Comparison of ENCODE assay signal across 19 cellular contexts in the genomic region with DNA sequence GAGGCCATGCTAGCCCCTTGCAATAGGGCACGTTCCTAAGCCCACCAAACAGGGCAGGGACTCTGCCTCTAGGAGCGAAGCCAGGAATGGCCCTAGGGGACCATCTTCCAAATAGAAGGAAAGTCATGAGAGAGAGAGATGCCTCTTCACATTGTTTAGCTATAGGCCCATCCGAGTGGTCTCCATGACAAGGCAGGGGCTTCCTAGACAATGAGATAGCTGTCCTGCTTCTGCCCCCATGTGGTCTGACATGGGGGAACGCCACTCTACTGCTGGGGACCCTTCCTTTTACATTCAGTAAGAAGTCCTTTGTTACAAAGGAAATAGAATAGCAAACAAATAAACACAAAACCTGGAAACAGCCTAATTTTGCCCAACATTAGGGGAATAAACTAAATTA. TPM values are rescaled to one million over a fixed set of nuclear protein-coding genes. Genes with fewer than 3 reads are reported as not detected.
DNase-seq lines count a peak whose midpoint lies in the region; ATAC-seq, FAIRE-seq and TF ChIP-seq lines count a peak whose summit lies in the region.
"Had no signal": no experiment of that assay in that cellular context is flagged by ENCODE, and none has a peak within 500 bp of the region (broad histone marks: within the 10 kb centered on the region; RNA-seq: fewer than 3 reads in every experiment).

No MANE protein-coding gene starts in this region.

- no peaks in the 10 kb centered on the region for H4K20me1 ChIP-seq in H1 (replicated peaks in 1 of 2; ENCODE audit: control insufficient read depth in 1 of 2, insufficient read depth in 2 of 2, low read length in 2 of 2)
- H4K20me1 ChIP-seq in GM23248 (ENCODE audit: insufficient read depth): no peaks in the 10 kb centered on the region

- H3K36me3 ChIP-seq in Panc1 (ENCODE audit: control insufficient read depth, insufficient read depth, low read length) (no peaks in the 10 kb centered on the region), H1 (ENCODE audit: control insufficient read depth in 2 of 4, insufficient read depth in 4 of 4, low read length in 3 of 4) (no peaks in the 10 kb centered on the region), GM23248 (ENCODE audit: low read depth) (no peaks in the 10 kb centered on the region)

- H3K27me3 ChIP-seq in Panc1 (ENCODE audit: control insufficient read depth, insufficient read depth, low read length) (no peaks in the 10 kb centered on the region), H1 (replicated peaks in 1 of 4; ENCODE audit: control insufficient read depth in 3 of 4, extremely low read depth in 1 of 4, insufficient read depth in 3 of 4, low read length in 3 of 4) (no peaks in the 10 kb centered on the region), GM23248 (replicated peaks; ENCODE audit: insufficient read depth) (0 out of 2 replicates have a peak, but pooled peaks cover 4% of the 10 kb centered on the region)

- H3K18ac ChIP-seq in H1 (ENCODE audit: extremely low read depth, low read length): no peak overlapping the region

- no peaks in the 10 kb centered on the region for H3K79me2 ChIP-seq in H1 (ENCODE audit: control insufficient read depth in 1 of 2, insufficient read depth in 2 of 2, low read length in 2 of 2)
- H3K79me2 ChIP-seq in GM23248 (ENCODE audit: insufficient read depth): no peaks in the 10 kb centered on the region

- H4K5ac ChIP-seq in H1 (ENCODE audit: insufficient read length, low read depth, low read length): no peak overlapping the region

- peak; percentile 72 to 75 for TF ChIP-seq RAD21 in H1 (IDR thresholded peaks at IDR 0.05 in 1 of 2, conservative IDR thresholded peaks at IDR 0.05 in 1 of 2; ENCODE audit: low read depth in 2 of 2, low read length in 2 of 2)

- H2AK5ac ChIP-seq in H1 (ENCODE audit: low read depth, low read length): no peak overlapping the region

- no peaks in the 10 kb centered on the region for H3K9me3 ChIP-seq in Panc1 (ENCODE audit: control insufficient read depth, insufficient read depth, low read depth, low read length)
- H3K9me3 ChIP-seq in H1 (ENCODE audit: insufficient read depth in 2 of 2, low read depth in 1 of 2, low read length in 1 of 2): no peaks in the 10 kb centered on the region
- no peaks in the 10 kb centered on the region for H3K9me3 ChIP-seq in GM23248 (ENCODE audit: low read depth)

- ATAC-seq in Panc1 (no peak), GM19395 (IDR thresholded peaks at IDR 0.05; ENCODE audit: unreplicated experiment) (no peak), GM21737 (IDR thresholded peaks at IDR 0.05; ENCODE audit: unreplicated experiment) (no peak)
- ATAC-seq: natural killer cell treated with Interleukin-12 subunit alpha and Interleukin-12 subunit beta and Interleukin-15 and Interleukin-18, amount 100 ng/mL, for 72 hours; stimulated activated effector memory CD8-positive, alpha-beta T cell treated with anti-CD3 and anti-CD28 coated beads, Interleukin-12 subunit alpha, Interleukin-12 subunit beta, amount 100 ng/mL, for 72 hours had no signal

- H2BK5ac ChIP-seq in H1 (ENCODE audit: low read depth, low read length): no peak overlapping the region

- FAIRE-seq in H1 (lab: Jason Lieb, UNC): no peak

- H3K4me2 ChIP-seq in H1 (ENCODE audit: insufficient read depth in 1 of 2, low read depth in 2 of 2, low read length in 2 of 2) (no peak overlapping the region), GM23248 (ENCODE audit: unreplicated experiment) (no peak overlapping the region)
- H3K4me2 ChIP-seq: PC-9 had no signal

- no peak overlapping the region for H4K91ac ChIP-seq in H1 (replicated peaks; ENCODE audit: insufficient read length, low read length)

- DNase-seq in NCI-H82 (lab: John Stamatoyannopoulos, UW) (peak; percentile 41), NCI-H82 treated with DMSO at 0.1 percent for 48 hours (lab: John Stamatoyannopoulos, UW; ENCODE audit: unreplicated experiment) (no peak), Panc1 (ENCODE audit: low read depth, low spot score) (no peak), H1 (ENCODE audit: low read depth in 1 of 2, low spot score in 2 of 2) (peak in 1 of 2 experiments; percentile 55), superior temporal gyrus (ENCODE audit: extremely low spot score) (peak; percentile 24), GM23248 (no peak)
- DNase-seq: 8988T; activated CD4-positive, CD25-positive, alpha-beta regulatory T cell; central memory CD4-positive, alpha-beta T cell; mammary epithelial cell; NCI-H1417 treated with DMSO at 0.1 percent for 48 hours; NCI-H226; PC-9; trophoblast cell had no signal

- no peak overlapping the region for H3K4ac ChIP-seq in H1 (replicated peaks; ENCODE audit: insufficient read length, low read depth, low read length)

- H3K79me1 ChIP-seq in H1 (ENCODE audit: low read depth, low read length): no peaks in the 10 kb centered on the region

- no peak for TF ChIP-seq EP300 in H1 (IDR thresholded peaks at IDR 0.05; ENCODE audit: borderline replicate concordance in 1 of 2, low read depth in 2 of 2, low read length in 2 of 2)

- H3K4me3 ChIP-seq in Panc1 (ENCODE audit: low read depth in 2 of 2, low read length in 2 of 2) (no peak overlapping the region), H1 (ENCODE audit: extremely low read depth in 1 of 4, insufficient read depth in 2 of 4, low read depth in 3 of 4, low read length in 4 of 4) (no peak overlapping the region), GM23248 (no peak overlapping the region)
- H3K4me3 ChIP-seq: PC-9 had no signal

- CTCF ChIA-PET in Panc1 (lab: Charles Lee) (no interaction called here), H1 (lab: Charles Lee; ENCODE audit: partially characterized antibody) (interaction anchor here (0.6 to 25.5 kb wide), 28 partner anchors 10 to 416 kb away, joined by 3 to 471 read pairs (median 4); no protein-coding TSS in a partner anchor)

- H2AFZ ChIP-seq in H1 (ENCODE audit: low read length) (peak overlapping the region; percentile 97), GM23248 (no peak overlapping the region)
- H2AFZ ChIP-seq: PC-9 had no signal

- in situ Hi-C loops in Panc1 (cut with HindIII; ENCODE audit: low pct_unique_long_range_greater_than_20kb, low sequenced_read_pairs): no loop called here
- in situ Hi-C loops in GM23248 (cut with MboI): no loop called here

- H3K56ac ChIP-seq in H1 (replicated peaks; ENCODE audit: insufficient read length, low read depth, low read length): no peak overlapping the region

- H2BK120ac ChIP-seq in H1 (replicated peaks; ENCODE audit: low read depth, low read length): no peak overlapping the region

- POLR2A ChIA-PET in Panc1 (lab: Charles Lee) (no interaction called here), H1 (lab: Charles Lee; ENCODE audit: partially characterized antibody) (interaction anchor here (0.8 kb wide), 1 partner anchor 9 kb away, joined by 3 read pairs; no protein-coding TSS in a partner anchor)

- H3K23ac ChIP-seq in H1 (ENCODE audit: insufficient read length): no peak overlapping the region

- H3K4me1 ChIP-seq in Panc1 (ENCODE audit: control insufficient read depth, insufficient read depth, low read length) (no peaks in the 10 kb centered on the region; the same call in 1 of the 2 replicates), H1 (replicated peaks in 1 of 4; ENCODE audit: control insufficient read depth in 3 of 4, insufficient read depth in 4 of 4, low read length in 3 of 4) (no peaks in the 10 kb centered on the region; a peak in 1 of 7 replicates), GM23248 (ENCODE audit: insufficient read depth) (no peaks in the 10 kb centered on the region)

- H3K9ac ChIP-seq in H1 (replicated peaks in 1 of 4; ENCODE audit: extremely low read depth in 1 of 4, low read depth in 3 of 4, low read length in 3 of 4) (no peak overlapping the region), GM23248 (no peak overlapping the region)

- H3K9me2 ChIP-seq in GM23248 (ENCODE audit: insufficient read depth): no peaks in the 10 kb centered on the region

- no peak overlapping the region for H2BK12ac ChIP-seq in H1 (ENCODE audit: low read depth, low read length)

- no TSS peak for BruUV-seq in Panc1 (replicated peaks; lab: Mats Ljungman, UMichigan)

- WGBS in H1 (ENCODE audit: extremely low coverage in 1 of 2, insufficient coverage in 1 of 2, insufficient read length in 1 of 2, insufficient replicate concordance in 2 of 2, low coverage in 1 of 2, low lambda C conversion rate in 2 of 2, missing lambda C conversion rate in 1 of 2), 2 experiments: 79% methylated on average over 4 of the region's 4 CpGs; no CpG with 5 or more reads in 1 of the 2 experiments
- WGBS in GM23248 (ENCODE audit: low coverage in 1 of 2, low lambda C conversion rate in 2 of 2, missing lambda C conversion rate in 2 of 2), 2 experiments: 28 to 47% methylated on average over 4 of the region's 4 CpGs

- no peaks in the 10 kb centered on the region for H3F3A ChIP-seq in GM23248 (ENCODE audit: insufficient read depth)

- no peak overlapping the region for H3K27ac ChIP-seq in Panc1 (ENCODE audit: low read length)
- no peak overlapping the region for H3K27ac ChIP-seq in H1 (ENCODE audit: low read depth, low read length)
- no peak overlapping the region for H3K27ac ChIP-seq in GM23248
- H3K27ac ChIP-seq: HL-60, PC-9 had no signal

- TF ChIP-seq POLR2A in H1 (IDR thresholded peaks at IDR 0.05; ENCODE audit: control extremely low read depth in 1 of 2, low read depth in 2 of 2, low read length in 2 of 2): no peak

- intact Hi-C loops in Panc1 (cut with micrococcal nuclease; ENCODE audit: unreplicated experiment): no loop called here

- TF ChIP-seq CTCF in Panc1 (IDR thresholded peaks at IDR 0.05): 0 out of 2 replicates have a peak, but pooled peaks have one; percentile 10
- peak; percentile 58 to 69 (median 65) for TF ChIP-seq CTCF in H1 (IDR thresholded peaks at IDR 0.05; ENCODE audit: control extremely low read depth in 1 of 3, insufficient read depth in 1 of 3, low read depth in 1 of 3, low read length in 3 of 3)

- no peak overlapping the region for H4K8ac ChIP-seq in H1 (ENCODE audit: extremely low read depth, insufficient read depth, low read length)

- H2BK15ac ChIP-seq in H1 (ENCODE audit: low read length): no peak overlapping the region

- H3K14ac ChIP-seq in H1 (ENCODE audit: insufficient read length): no peak overlapping the region

- no peak overlapping the region for H2BK20ac ChIP-seq in H1 (ENCODE audit: low read length)

- no peaks in the 10 kb centered on the region for H3K23me2 ChIP-seq in H1 (ENCODE audit: low read depth, low read length)

RNA-seq across cellular contexts. Expression of a gene that starts 17.9 kb away (rescaled TPM):
- 0.10 TPM for total RNA-seq in Panc1 (2021; ENCODE audit: unreplicated experiment)
- polyA plus RNA-seq in Panc1 (2012; ENCODE audit: insufficient read length): 0.15 TPM
- 0.08 and 0.15 TPM in 2 replicates for total RNA-seq in H1 (2021; fragmentation: NEBNext Ultra II Directional; extraction: Animal tissue kit (Norgen Biotek cat#: 25700))
- polyA plus RNA-seq in H1 (2011; rRNA removed): 0.02 TPM in 2 replicates
- polyA plus RNA-seq in H1 (2011; cell fraction: cytosol; rRNA removed): 0.01 TPM
- polyA plus RNA-seq in H1 (2011; cell fraction: nucleus; rRNA removed): 0.04 TPM
- 0.04 to 0.18 TPM (median 0.08 TPM) in 3 of 4 replicates, not detected in the other for polyA plus RNA-seq in H1 (2012, experiment 1 of 2)
- polyA plus RNA-seq in H1 (2012, experiment 2 of 2): not detected
- polyA plus RNA-seq in H1 (2013, experiment 1 of 2): 0.04 TPM
- not detected for polyA plus RNA-seq in H1 (2013, experiment 2 of 2)
- polyA minus RNA-seq in H1 (2011; rRNA and poly(A)+ RNA removed): 0.03 and 0.12 TPM in 2 replicates
- polyA minus RNA-seq in H1 (2011; cell fraction: cytosol; rRNA and poly(A)+ RNA removed): not detected
- not detected for polyA minus RNA-seq in H1 (2011; cell fraction: nucleus; rRNA and poly(A)+ RNA removed)
- total RNA-seq in GM23248 (2014; rRNA removed; shearing (Covaris generic)): not detected in 2 replicates
- not detected in 2 replicates for polyA plus RNA-seq in GM23248 (2016; fragmentation: Nextera tagmentation; extraction: Ambion mirVana)
- total RNA-seq: mammary epithelial cell; natural killer cell treated with Interleukin-12 subunit alpha and Interleukin-12 subunit beta and Interleukin-15 and Interleukin-18, amount 100 ng/mL, for 72 hours; PC-9 had no signal

RNA-seq across cellular contexts. Expression of a gene that starts 54.8 kb away (rescaled TPM):
- 61.5 TPM for total RNA-seq in Panc1 (2021; ENCODE audit: unreplicated experiment)
- polyA plus RNA-seq in Panc1 (2012; ENCODE audit: insufficient read length): 46.9 TPM
- total RNA-seq in H1 (2021; fragmentation: NEBNext Ultra II Directional; extraction: Animal tissue kit (Norgen Biotek cat#: 25700)): 65.6 and 71.2 TPM in 2 replicates
- polyA plus RNA-seq in H1 (2011; rRNA removed) (46.2 and 46.8 TPM in 2 replicates), GM23248 (2016; fragmentation: Nextera tagmentation; extraction: Ambion mirVana) (93.7 and 95.9 TPM in 2 replicates)
- polyA plus RNA-seq in H1 (2011; cell fraction: cytosol; rRNA removed): 48.5 TPM
- polyA plus RNA-seq in H1 (2011; cell fraction: nucleus; rRNA removed): 32.2 TPM
- 60.6 to 81.0 TPM (median 67.5 TPM) in 4 replicates for polyA plus RNA-seq in H1 (2012, experiment 1 of 2)
- 36.2 TPM for polyA plus RNA-seq in H1 (2012, experiment 2 of 2)
- 74.4 TPM for polyA plus RNA-seq in H1 (2013, experiment 1 of 2)
- 76.7 TPM for polyA plus RNA-seq in H1 (2013, experiment 2 of 2)
- 30.7 and 34.6 TPM in 2 replicates for polyA minus RNA-seq in H1 (2011; rRNA and poly(A)+ RNA removed)
- polyA minus RNA-seq in H1 (2011; cell fraction: cytosol; rRNA and poly(A)+ RNA removed): 11.9 TPM
- polyA minus RNA-seq in H1 (2011; cell fraction: nucleus; rRNA and poly(A)+ RNA removed): 10.2 TPM
- 4.8 and 11.5 TPM in 2 replicates for total RNA-seq in GM23248 (2014; rRNA removed; shearing (Covaris generic))

RNA-seq across cellular contexts. Expression of a gene that starts 57.7 kb away (rescaled TPM):
- total RNA-seq in Panc1 (2021; ENCODE audit: unreplicated experiment): 29.5 TPM
- polyA plus RNA-seq in Panc1 (2012; ENCODE audit: insufficient read length): 14.0 TPM
- total RNA-seq in H1 (2021; fragmentation: NEBNext Ultra II Directional; extraction: Animal tissue kit (Norgen Biotek cat#: 25700)): 46.1 and 47.0 TPM in 2 replicates
- 11.4 and 12.8 TPM in 2 replicates for polyA plus RNA-seq in H1 (2011; rRNA removed)
- polyA plus RNA-seq in H1 (2011; cell fraction: cytosol; rRNA removed): 13.7 TPM
- 16.3 TPM for polyA plus RNA-seq in H1 (2011; cell fraction: nucleus; rRNA removed)
- polyA plus RNA-seq in H1 (2012, experiment 1 of 2): 18.7 to 24.3 TPM (median 22.0 TPM) in 4 replicates
- 2.6 TPM for polyA plus RNA-seq in H1 (2012, experiment 2 of 2)
- polyA plus RNA-seq in H1 (2013, experiment 1 of 2): 17.2 TPM
- polyA plus RNA-seq in H1 (2013, experiment 2 of 2): 15.9 TPM
- 36.7 and 44.5 TPM in 2 replicates for polyA minus RNA-seq in H1 (2011; rRNA and poly(A)+ RNA removed)
- polyA minus RNA-seq in H1 (2011; cell fraction: cytosol; rRNA and poly(A)+ RNA removed): 19.7 TPM
- polyA minus RNA-seq in H1 (2011; cell fraction: nucleus; rRNA and poly(A)+ RNA removed): 22.2 TPM
- 10.6 and 13.8 TPM in 2 replicates for total RNA-seq in GM23248 (2014; rRNA removed; shearing (Covaris generic))
- polyA plus RNA-seq in GM23248 (2016; fragmentation: Nextera tagmentation; extraction: Ambion mirVana): 9.1 and 9.4 TPM in 2 replicates

Comparison
In these comparisons a context has a peak if more than half of its experiments do, and no peak if none do; other contexts are left out.
1. DNase-seq: peak in NCI-H82 (single experiment) and superior temporal gyrus (single experiment); none in NCI-H82 treated with DMSO at 0.1 percent for 48 hours (single experiment), Panc1 (single experiment) and GM23248 (single experiment).